Comparison of ENCODE assay signal across 1 cellular context in the genomic region with DNA sequence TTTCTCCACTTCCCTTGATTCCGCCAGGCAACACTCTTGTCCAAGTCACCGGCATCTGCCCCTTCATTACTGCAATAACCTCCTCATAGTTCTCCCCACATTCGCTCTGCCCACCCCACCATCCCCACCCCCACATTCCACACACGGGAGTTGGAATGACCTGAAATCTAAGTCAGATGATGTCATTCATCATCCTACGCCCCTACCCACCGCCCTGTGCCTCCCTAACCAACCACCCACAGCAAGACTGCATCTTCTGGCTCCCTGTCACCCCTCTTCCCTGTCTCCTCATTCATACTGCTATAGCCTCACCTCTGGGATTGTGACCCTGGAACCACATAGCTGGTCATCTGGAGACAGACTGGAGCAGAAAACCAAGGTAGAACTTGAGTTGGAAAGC.
TF ChIP-seq lines count a peak whose summit lies in the region.

No MANE protein-coding gene starts in this region.

TF ChIP-seq in HepG2, 621 proteins besides CTCF, POLR2A, EP300 and RAD21:
- TF ChIP-seq, protein P1, sequence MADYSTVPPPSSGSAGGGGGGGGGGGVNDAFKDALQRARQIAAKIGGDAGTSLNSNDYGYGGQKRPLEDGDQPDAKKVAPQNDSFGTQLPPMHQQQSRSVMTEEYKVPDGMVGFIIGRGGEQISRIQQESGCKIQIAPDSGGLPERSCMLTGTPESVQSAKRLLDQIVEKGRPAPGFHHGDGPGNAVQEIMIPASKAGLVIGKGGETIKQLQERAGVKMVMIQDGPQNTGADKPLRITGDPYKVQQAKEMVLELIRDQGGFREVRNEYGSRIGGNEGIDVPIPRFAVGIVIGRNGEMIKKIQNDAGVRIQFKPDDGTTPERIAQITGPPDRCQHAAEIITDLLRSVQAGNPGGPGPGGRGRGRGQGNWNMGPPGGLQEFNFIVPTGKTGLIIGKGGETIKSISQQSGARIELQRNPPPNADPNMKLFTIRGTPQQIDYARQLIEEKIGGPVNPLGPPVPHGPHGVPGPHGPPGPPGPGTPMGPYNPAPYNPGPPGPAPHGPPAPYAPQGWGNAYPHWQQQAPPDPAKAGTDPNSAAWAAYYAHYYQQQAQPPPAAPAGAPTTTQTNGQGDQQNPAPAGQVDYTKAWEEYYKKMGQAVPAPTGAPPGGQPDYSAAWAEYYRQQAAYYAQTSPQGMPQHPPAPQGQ (CRISPR knock-in tag; IDR thresholded peaks at IDR 0.05; ENCODE audit: borderline replicate concordance) = no peak
- TF ChIP-seq, protein P2, sequence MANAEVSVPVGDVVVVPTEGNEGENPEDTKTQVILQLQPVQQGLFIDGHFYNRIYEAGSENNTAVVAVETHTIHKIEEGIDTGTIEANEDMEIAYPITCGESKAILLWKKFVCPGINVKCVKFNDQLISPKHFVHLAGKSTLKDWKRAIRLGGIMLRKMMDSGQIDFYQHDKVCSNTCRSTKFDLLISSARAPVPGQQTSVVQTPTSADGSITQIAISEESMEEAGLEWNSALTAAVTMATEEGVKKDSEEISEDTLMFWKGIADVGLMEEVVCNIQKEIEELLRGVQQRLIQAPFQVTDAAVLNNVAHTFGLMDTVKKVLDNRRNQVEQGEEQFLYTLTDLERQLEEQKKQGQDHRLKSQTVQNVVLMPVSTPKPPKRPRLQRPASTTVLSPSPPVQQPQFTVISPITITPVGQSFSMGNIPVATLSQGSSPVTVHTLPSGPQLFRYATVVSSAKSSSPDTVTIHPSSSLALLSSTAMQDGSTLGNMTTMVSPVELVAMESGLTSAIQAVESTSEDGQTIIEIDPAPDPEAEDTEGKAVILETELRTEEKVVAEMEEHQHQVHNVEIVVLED (CRISPR knock-in tag; IDR thresholded peaks at IDR 0.05; ENCODE audit: borderline replicate concordance) = no peak
- TF ChIP-seq ATF7 (IDR thresholded peaks at IDR 0.05) = peak; percentile 44
- TF ChIP-seq ATF7 (CRISPR knock-in tag; IDR thresholded peaks at IDR 0.05) = no peak
